24 cellular contexts compared by ENCODE assay signal in genomic region chr20:46943861-46944591, GRCh38. TPM values are rescaled to one million over a fixed set of nuclear protein-coding genes. Genes with fewer than 3 reads are reported as not detected.
"Had no signal": no experiment of that assay in that cellular context is flagged by ENCODE, and none has a peak within 500 bp of the region (broad histone marks: within the 10 kb centered on the region; RNA-seq: fewer than 3 reads in every experiment).

No MANE protein-coding gene starts in this region.

- H3K4me3 ChIP-seq: K562 had no signal

- H3K4me1 Mint-ChIP-seq: IgD-negative memory B cell had no signal

- H3K9ac ChIP-seq: KMS-11, SK-N-SH had no signal

- H3K9me3 ChIP-seq: SK-N-SH had no signal

- H3K27ac Mint-ChIP-seq: IgD-negative memory B cell had no signal

- H3K36me3 Mint-ChIP-seq: IgD-negative memory B cell had no signal

- H3K9me3 Mint-ChIP-seq: IgD-negative memory B cell had no signal

- H3K27ac ChIP-seq: KMS-11 had no signal

- ATAC-seq: HepG2, K562 had no signal

- DNase-seq: Kasumi-1, MV-4-11, NCI-H1048, NCI-H1105, NCI-H1417, NCI-H1436 treated with DMSO at 0.1 percent for 48 hours, NCI-H1694, NCI-H187 treated with DMSO at 0.1 percent for 48 hours, NCI-H2029 treated with DMSO at 0.1 percent for 48 hours, NCI-H2227 treated with DMSO at 0.1 percent for 48 hours, NCI-H446, NCI-H510A, NCI-H524 treated with DMSO at 0.1 percent for 48 hours, NCI-H69, NCI-H774, RPMI8226, SHP77, SK-N-SH had no signal

- H3K4me3 Mint-ChIP-seq: IgD-negative memory B cell had no signal

- H3K4me2 ChIP-seq: KMS-11, SK-N-SH had no signal

RNA-seq across cellular contexts. Expression of gene EYA2, which starts 49.4 kb away (rescaled TPM):
- total RNA-seq: HepG2, HT-29, K562, SK-MEL-5 had no signal
- polyA plus RNA-seq: HepG2 had no signal
